ENCODE assay signal across 23 cellular contexts in genomic region chr7:158865977-158866376, GRCh38. TPM values are rescaled to one million over a fixed set of nuclear protein-coding genes. Genes with fewer than 3 reads are reported as not detected.
DNase-seq lines count a peak whose midpoint lies in the region; ATAC-seq, FAIRE-seq and TF ChIP-seq lines count a peak whose summit lies in the region.
"Had no signal": no experiment of that assay in that cellular context is flagged by ENCODE, and none has a peak within 500 bp of the region (broad histone marks: within the 10 kb centered on the region; RNA-seq: fewer than 3 reads in every experiment).

No MANE protein-coding gene starts in this region.

- ATAC-seq in gastrocnemius medialis (no peak), GM19397 (IDR thresholded peaks at IDR 0.05; ENCODE audit: unreplicated experiment) (no peak)
- ATAC-seq: stimulated activated memory B cell treated with anti-CD40 and anti-IgM and Interleukin-4, amounts not matched to agents 10 μg/mL and 1 μg/mL and 100 μg/mL, for 72 hours had no signal

- no peak overlapping the region for H3K4me3 ChIP-seq in Caco-2 (ENCODE audit: low read depth, low read length)
- H3K4me3 ChIP-seq in Karpas-422 (ENCODE audit: low read length), result no peak overlapping the region
- H3K4me3 ChIP-seq in kidney (ENCODE audit: low read length in 2 of 2), result no peak overlapping the region
- H3K4me3 ChIP-seq in gastrocnemius medialis, result no peak overlapping the region
- H3K4me3 ChIP-seq: esophagus squamous epithelium, MG63, suprapubic skin had no signal

- no peak for FAIRE-seq in kidney (lab: Jason Lieb, UNC)
- FAIRE-seq: frontal cortex, GM19239 had no signal

- H4K20me1 ChIP-seq in Karpas-422 (ENCODE audit: insufficient read depth, low read depth, low read length), result no peaks in the 10 kb centered on the region

- no TSS peak for BruUV-seq in Caco-2 (replicated peaks; lab: Mats Ljungman, UMichigan)

- DNase-seq in Caco-2 (no peak), Karpas-422 (no peak), kidney (no peak), gastrocnemius medialis (no peak)
- DNase-seq in activated CD4-positive, alpha-beta T cell treated with anti-CD3 and anti-CD28 coated beads, Interleukin-2, amount 50 U/mL, for 48 hours, result no peak
- DNase-seq in effector CD4-positive, alpha-beta T cell, result no peak
- DNase-seq: activated CD4-positive, alpha-beta memory T cell treated with anti-CD3 and anti-CD28 coated beads, Interleukin-2, amount 10 ng/mL, durations not matched to agents 7 days and 5 days; activated CD4-positive, CD25-positive, alpha-beta regulatory T cell; activated naive CD8-positive, alpha-beta T cell treated with anti-CD3 and anti-CD28 coated beads, Interleukin-2, amount 10 ng/mL, durations not matched to agents 7 days and 5 days; CD4-positive, CD25-positive, alpha-beta regulatory T cell; DMS 273 treated with DMSO at 0.1 percent for 48 hours; esophagus squamous epithelium; islet precursor cell; MG63; NCI-H2081 treated with DMSO at 0.1 percent for 48 hours; NCI-H82; stimulated activated CD4-positive, alpha-beta T cell treated with anti-CD3 and anti-CD28 coated beads, Interleukin-2, amount 100 ng/mL, for 48 hours had no signal

- peak overlapping the region; percentile 93 for H3K27ac ChIP-seq in Karpas-422 (ENCODE audit: low read length)
- H3K27ac ChIP-seq in kidney (ENCODE audit: low read depth in 2 of 2, low read length in 2 of 2), result peak overlapping the region; percentile 41 to 45
- H3K27ac ChIP-seq in gastrocnemius medialis, result peak overlapping the region; percentile 90 to 94 (median 92)
- H3K27ac ChIP-seq: suprapubic skin had no signal

- H3K4me1 ChIP-seq in Caco-2 (peaks cover 14% of the 10 kb centered on the region), Karpas-422 (ENCODE audit: low read length) (peaks cover 64% of the 10 kb centered on the region), kidney (ENCODE audit: control insufficient read depth in 1 of 2, insufficient read depth in 1 of 2, low read depth in 1 of 2, low read length in 2 of 2) (peaks cover 12 to 24% of the 10 kb centered on the region in 2 donors), gastrocnemius medialis (peaks cover 13 to 23% of the 10 kb centered on the region in 2 donors)

- peaks cover 17% of the 10 kb centered on the region for H3K4me1 Mint-ChIP-seq in Caco-2 (ENCODE audit: low read depth, unreplicated experiment)

- H3K9me3 Mint-ChIP-seq in Caco-2 (ENCODE audit: unreplicated experiment), result no peaks in the 10 kb centered on the region
- H3K9me3 Mint-ChIP-seq: activated CD4-positive, alpha-beta memory T cell treated with anti-CD3 and anti-CD28 coated beads, Interleukin-2, amount 10 ng/mL, durations not matched to agents 7 days and 5 days; activated naive CD8-positive, alpha-beta T cell treated with anti-CD3 and anti-CD28 coated beads, Interleukin-2, amount 10 ng/mL, durations not matched to agents 7 days and 5 days; activated T-helper 2 cell treated with anti-CD3 and anti-CD28 coated beads, Interferon-gamma antibody, Interleukin-2, Interleukin-4, amounts not matched to agents 10 μg/mL and 5 μg/mL and 100 μg/mL, durations not matched to agents 14 hours and 24 hours and 36 hours; CD4-positive, CD25-positive, alpha-beta regulatory T cell; stimulated activated memory B cell treated with anti-CD40 and anti-IgM and Interleukin-4, amounts not matched to agents 10 μg/mL and 1 μg/mL and 100 μg/mL, for 72 hours had no signal

- intact Hi-C loops in Caco-2 (cut with micrococcal nuclease; ENCODE audit: unreplicated experiment), result loop anchor here (2.0 to 10.0 kb wide), 2 partner anchors 47 to 161 kb away; partner anchors contain the start of gene NCAPG2
- intact Hi-C loops in kidney (cut with DNase I), result no loop called here
- intact Hi-C loops in gastrocnemius medialis (cut with DNase I; ENCODE audit: low total_unique reads), result loop anchor here (2.0 to 10.0 kb wide), 2 partner anchors 47 to 81 kb away; no protein-coding TSS in a partner anchor

- H3K79me2 ChIP-seq in Karpas-422 (ENCODE audit: low read length), result peaks cover 72% of the 10 kb centered on the region

- H3K36me3 Mint-ChIP-seq in Caco-2 (ENCODE audit: insufficient read depth, unreplicated experiment), result peaks cover 19% of the 10 kb centered on the region

- H2AFZ ChIP-seq in Karpas-422 (ENCODE audit: low read length), result no peak overlapping the region

- POLR2A ChIA-PET in Caco-2 (lab: Charles Lee), result no interaction called here

- H3K9ac ChIP-seq in Karpas-422 (ENCODE audit: low read length) (peak overlapping the region; percentile 63; the same call in 1 of the 2 replicates), kidney (ENCODE audit: low read length in 2 of 2) (no peak overlapping the region)

- TF ChIP-seq POLR2A in gastrocnemius medialis (IDR thresholded peaks at IDR 0.05), result no peak

- H3K9me3 ChIP-seq in Caco-2 (no peaks in the 10 kb centered on the region; the same call in 1 of the 2 replicates), Karpas-422 (ENCODE audit: low read length) (no peaks in the 10 kb centered on the region), kidney (ENCODE audit: control insufficient read depth in 1 of 2, low read length in 2 of 2) (no peaks in the 10 kb centered on the region), gastrocnemius medialis (no peaks in the 10 kb centered on the region)
- H3K9me3 ChIP-seq: esophagus squamous epithelium, MG63, suprapubic skin had no signal

- peak overlapping the region; percentile 16 for H3K4me3 Mint-ChIP-seq in Caco-2 (ENCODE audit: unreplicated experiment)
- H3K4me3 Mint-ChIP-seq: activated CD4-positive, alpha-beta memory T cell treated with anti-CD3 and anti-CD28 coated beads, Interleukin-2, amount 10 ng/mL, durations not matched to agents 7 days and 5 days; stimulated activated memory B cell treated with anti-CD40 and anti-IgM and Interleukin-4, amounts not matched to agents 10 μg/mL and 1 μg/mL and 100 μg/mL, for 72 hours had no signal

- H3K4me2 ChIP-seq in Karpas-422 (ENCODE audit: low read depth, low read length, poor library complexity, severe bottlenecking), result peak overlapping the region; percentile 63

- H3K27ac Mint-ChIP-seq in Caco-2 (ENCODE audit: unreplicated experiment), result peak overlapping the region; percentile 45
- H3K27ac Mint-ChIP-seq: activated naive CD8-positive, alpha-beta T cell treated with anti-CD3 and anti-CD28 coated beads, Interleukin-2, amount 10 ng/mL, durations not matched to agents 7 days and 5 days; CD4-positive, CD25-positive, alpha-beta regulatory T cell; stimulated activated memory B cell treated with anti-CD40 and anti-IgM and Interleukin-4, amounts not matched to agents 10 μg/mL and 1 μg/mL and 100 μg/mL, for 72 hours had no signal

- no peaks in the 10 kb centered on the region; the same call in 1 of the 2 replicates for H3K36me3 ChIP-seq in Caco-2 (ENCODE audit: control insufficient read depth, insufficient read depth, low read length)
- peaks cover 7% of the 10 kb centered on the region; the same call in 1 of the 2 replicates for H3K36me3 ChIP-seq in Karpas-422 (ENCODE audit: insufficient read depth, low read length)
- H3K36me3 ChIP-seq in kidney (ENCODE audit: control insufficient read depth in 1 of 2, insufficient read depth in 2 of 2, low read length in 2 of 2), result no peaks in the 10 kb centered on the region
- peaks cover 0 to under 1% of the 10 kb centered on the region in 2 donors for H3K36me3 ChIP-seq in gastrocnemius medialis
- H3K36me3 ChIP-seq: MG63 had no signal

- in situ Hi-C loops in gastrocnemius medialis (cut with MboI; ENCODE audit: low sequenced_read_pairs in 4 of 4), result no loop called here

- no peaks in the 10 kb centered on the region for H3K9me2 ChIP-seq in Karpas-422 (replicated peaks; ENCODE audit: insufficient read depth, low read length)

- no peaks in the 10 kb centered on the region for H3K27me3 Mint-ChIP-seq in Caco-2 (ENCODE audit: insufficient read depth, unreplicated experiment)
- H3K27me3 Mint-ChIP-seq: activated CD4-positive, alpha-beta memory T cell treated with anti-CD3 and anti-CD28 coated beads, Interleukin-2, amount 10 ng/mL, durations not matched to agents 7 days and 5 days; activated naive CD8-positive, alpha-beta T cell treated with anti-CD3 and anti-CD28 coated beads, Interleukin-2, amount 10 ng/mL, durations not matched to agents 7 days and 5 days; CD4-positive, CD25-positive, alpha-beta regulatory T cell; stimulated activated memory B cell treated with anti-CD40 and anti-IgM and Interleukin-4, amounts not matched to agents 10 μg/mL and 1 μg/mL and 100 μg/mL, for 72 hours had no signal

- no peaks in the 10 kb centered on the region for H3K27me3 ChIP-seq in Caco-2 (replicated peaks; ENCODE audit: control insufficient read depth, insufficient read depth, low read length)
- no peaks in the 10 kb centered on the region for H3K27me3 ChIP-seq in Karpas-422 (ENCODE audit: low read length)
- H3K27me3 ChIP-seq in gastrocnemius medialis, result no peaks in the 10 kb centered on the region
- H3K27me3 ChIP-seq: esophagus squamous epithelium, MG63, suprapubic skin had no signal

- TF ChIP-seq CTCF in Caco-2 (IDR thresholded peaks at IDR 0.05; ENCODE audit: insufficient read depth in 1 of 2, low read depth in 1 of 2, low read length in 1 of 2, severe bottlenecking in 1 of 2, unreplicated experiment in 1 of 2) (no peak), kidney (IDR thresholded peaks at IDR 0.05; ENCODE audit: borderline replicate concordance, extremely low read depth, insufficient read depth) (no peak), gastrocnemius medialis (IDR thresholded peaks at IDR 0.05 in 4 of 5, conservative IDR thresholded peaks at IDR 0.05 in 1 of 5) (no peak)

- CTCF ChIA-PET in Caco-2 (lab: Charles Lee), result no interaction called here

RNA-seq across cellular contexts. Expression of gene DYNC2I1, which starts 9.6 kb away (rescaled TPM):
- 13.2 and 17.6 TPM in 2 replicates for total RNA-seq in Caco-2 (2022)
- 15.9 and 40.0 TPM in 2 replicates for total RNA-seq in Karpas-422 (2014; rRNA removed; shearing (Covaris generic); ENCODE audit: low replicate concordance)
- total RNA-seq in kidney, result 32.0 TPM
- polyA plus RNA-seq in kidney (ENCODE audit: insufficient read depth, low read depth, low replicate concordance), result 12.0 TPM
- total RNA-seq in gastrocnemius medialis, result 10 to 100 TPM in 3 of 4 donors, 1 to 10 TPM in 1; 7.8 to 16.6 (median 11.0) TPM

RNA-seq across cellular contexts. Expression of gene ESYT2, which starts 36.7 kb away (rescaled TPM):
- total RNA-seq in Caco-2 (2022) (55.2 and 59.4 TPM in 2 replicates), kidney (95.8 TPM), gastrocnemius medialis (100 to 1,000 TPM in 1 of 4 donors, 10 to 100 TPM in 3; 67.5 to 106 (median 74.7) TPM)
- total RNA-seq in Karpas-422 (2014; rRNA removed; shearing (Covaris generic); ENCODE audit: low replicate concordance), result 216 and 242 TPM in 2 replicates
- polyA plus RNA-seq in kidney (ENCODE audit: insufficient read depth, low read depth, low replicate concordance), result 19.4 TPM

Comparison
In these comparisons a context has a peak if more than half of its experiments do, and no peak if none do; other contexts are left out.
1. H3K27ac ChIP-seq: peak in every context shown above with its lines; median percentile 93 in Karpas-422; 92 in gastrocnemius medialis; 43 in kidney.